34 cellular contexts compared by ENCODE assay signal in the genomic region with DNA sequence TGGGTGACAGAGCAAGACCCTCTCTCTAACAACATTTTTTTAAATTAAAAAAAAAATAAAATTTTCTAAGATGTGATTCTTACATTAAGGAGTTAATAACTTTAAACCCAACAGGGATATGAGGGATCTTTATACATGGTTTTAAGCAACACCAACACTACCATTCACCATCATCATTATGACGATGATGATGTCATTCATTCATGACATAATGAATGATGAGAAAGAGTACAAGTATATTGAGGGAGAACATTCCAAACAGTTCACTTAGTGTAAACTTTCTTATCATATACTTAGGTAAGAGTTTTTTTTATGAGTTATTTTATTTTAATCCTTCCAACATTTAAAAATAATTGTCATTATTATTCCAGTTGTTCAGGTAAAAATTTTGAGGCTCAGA.
"Had no signal": no experiment of that assay in that cellular context is flagged by ENCODE, and none has a peak within 500 bp of the region (broad histone marks: within the 10 kb centered on the region; RNA-seq: fewer than 3 reads in every experiment).

No MANE protein-coding gene starts in this region.

- H3K27me3 ChIP-seq: adrenal gland, ascending aorta, body of pancreas, brain microvascular endothelial cell, breast epithelium, cardiac muscle cell had no signal

- DNase-seq: activated effector memory CD4-positive, alpha-beta T cell treated with anti-CD3 and anti-CD28 coated beads, Interleukin-2, amount 50 U/mL, for 16 hours; activated effector memory CD4-positive, alpha-beta T cell treated with Interleukin-2 at 50 U/mL for 16 hours; activated gamma-delta T cell; activated gamma-delta T cell treated with Interleukin-2 at 50 U/mL for 16 hours; activated naive CD4-positive, alpha-beta T cell; activated naive CD4-positive, alpha-beta T cell treated with anti-CD3 and anti-CD28 coated beads for 36 hours; activated naive CD4-positive, alpha-beta T cell treated with anti-CD3 and anti-CD28 coated beads, Interleukin-2, amount 10 ng/mL, durations not matched to agents 7 days and 5 days; activated naive CD4-positive, alpha-beta T cell treated with anti-CD3 and anti-CD28 coated beads, Interleukin-2, amount 50 U/mL, for 16 hours; activated naive CD4-positive, alpha-beta T cell treated with Interleukin-2 at 50 U/mL for 16 hours; activated naive CD8-positive, alpha-beta T cell treated with anti-CD3 and anti-CD28 coated beads for 36 hours; activated naive CD8-positive, alpha-beta T cell treated with anti-CD3 and anti-CD28 coated beads, Interleukin-2, amount 10 ng/mL, durations not matched to agents 7 days and 5 days; activated naive CD8-positive, alpha-beta T cell treated with anti-CD3 and anti-CD28 coated beads, Interleukin-2, amount 50 U/mL, for 24 hours; activated T-cell treated with anti-CD3 and anti-CD28 coated beads, Interleukin-2, amount 50 U/mL, for 1 hour; activated T-cell treated with anti-CD3 and anti-CD28 coated beads, Interleukin-2, amount 50 U/mL, for 24 hours; activated T-cell treated with anti-CD3 and anti-CD28 coated beads, Interleukin-2, amount 50 U/mL, for 4 hours; activated T-cell treated with anti-CD3 and anti-CD28 coated beads, Interleukin-2, amount 50 U/mL, for 48 hours; activated T-cell treated with anti-CD3 and anti-CD28 coated beads, Interleukin-2, amount 50 U/mL, for 72 hours; adrenal gland; amniotic stem cell; amygdala; anterior cingulate cortex; aorta; body of pancreas; brain microvascular endothelial cell; caudate nucleus; central memory CD4-positive, alpha-beta T cell; cerebellar nuclear complex had no signal

- FAIRE-seq: astrocyte, bronchial epithelial cell had no signal

- H3K27ac ChIP-seq: adrenal gland, ascending aorta, body of pancreas, brain microvascular endothelial cell, breast epithelium, cardiac muscle cell had no signal

- H3K9me3 ChIP-seq: adrenal gland, ascending aorta, body of pancreas, breast epithelium had no signal

- H3K36me3 ChIP-seq: adrenal gland, ascending aorta, brain microvascular endothelial cell, breast epithelium, cardiac muscle cell had no signal

- ATAC-seq: activated naive CD4-positive, alpha-beta T cell treated with anti-CD3 and anti-CD28 coated beads, Interleukin-2, amount 50 U/mL, for 72 hours; activated naive CD8-positive, alpha-beta T cell treated with anti-CD3 and anti-CD28 coated beads, Interleukin-2, amount 50 U/mL, for 24 hours; activated T-cell treated with anti-CD3 and anti-CD28 coated beads, Interleukin-2, amount 50 U/mL, for 4 hours; activated T-cell treated with anti-CD3 and anti-CD28 coated beads, Interleukin-2, amount 50 U/mL, for 72 hours; activated T-helper 17 cell treated with anti-CD3 and anti-CD28 coated beads, Interleukin-2, amount 50 U/mL, for 72 hours; body of pancreas had no signal

- H3K4me1 ChIP-seq: adrenal gland, ascending aorta, body of pancreas, breast epithelium had no signal

- H3K4me3 ChIP-seq: adrenal gland, ascending aorta, body of pancreas, breast epithelium, cardiac muscle cell had no signal
